In genomic region chr17:68613739-68614298, GRCh38 we compare ENCODE assay signal across 8 cellular contexts. TPM values are rescaled to one million over a fixed set of nuclear protein-coding genes. Genes with fewer than 3 reads are reported as not detected.
A peak's percentile ranks its signal among the peaks of the same experiment; 100 is the strongest.
DNase-seq lines count a peak whose midpoint lies in the region; ATAC-seq and TF ChIP-seq lines count a peak whose summit lies in the region.

No MANE protein-coding gene starts in this region.

- H3K4me3 ChIP-seq in BE2C (ENCODE audit: low read depth, low read length) (no peak overlapping the region), WI38 (ENCODE audit: low read depth, low read length) (no peak overlapping the region), suprapubic skin (no peak overlapping the region)

- DNase-seq in BE2C (peak; percentile 64), NCI-H2107 treated with DMSO at 0.1 percent for 48 hours (lab: John Stamatoyannopoulos, UW; ENCODE audit: unreplicated experiment) (peak; percentile 47), left ventricle myocardium superior (no peak), suprapubic skin (ENCODE audit: low spot score in 2 of 2) (no peak), C1 segment of cervical spinal cord (lab: John Stamatoyannopoulos, UW) (no peak)

- H3K27me3 ChIP-seq in BE2C (no peaks in the 10 kb centered on the region; the same call in 1 of the 2 replicates), suprapubic skin (no peaks in the 10 kb centered on the region)

- TF ChIP-seq CTCF in BE2C (IDR thresholded peaks at IDR 0.05; ENCODE audit: low read depth, low read length) (peak; percentile 84), WI38 (IDR thresholded peaks at IDR 0.05; ENCODE audit: low read depth, low read length) (peak; percentile 36; the same call in 1 of the 2 replicates), suprapubic skin (IDR thresholded peaks at IDR 0.05) (peak; percentile 7 to 49)

- H3K9me3 ChIP-seq in BE2C = no peaks in the 10 kb centered on the region
- peaks cover 11% of the 10 kb centered on the region for H3K9me3 ChIP-seq in suprapubic skin

- no peak overlapping the region for H3K27ac ChIP-seq in suprapubic skin

- WGBS in suprapubic skin = 51% methylated on average over 5 of the region's 5 CpGs

- ATAC-seq in GM18868 (IDR thresholded peaks at IDR 0.05; ENCODE audit: unreplicated experiment) (peak; percentile 43), left ventricle myocardium superior (peak; percentile 81), HG03571 (IDR thresholded peaks at IDR 0.05; ENCODE audit: unreplicated experiment) (no peak)

- TF ChIP-seq POLR2A in suprapubic skin (IDR thresholded peaks at IDR 0.05) = no peak

- no peaks in the 10 kb centered on the region for H3K36me3 ChIP-seq in BE2C
- H3K36me3 ChIP-seq in suprapubic skin = no peaks in the 10 kb centered on the region

- no peak for TF ChIP-seq EP300 in suprapubic skin (IDR thresholded peaks at IDR 0.05)

- H3K4me1 ChIP-seq in BE2C = no peaks in the 10 kb centered on the region
- H3K4me1 ChIP-seq in suprapubic skin = no peaks in the 10 kb centered on the region

- intact Hi-C loops in left ventricle myocardium superior (cut with micrococcal nuclease) = no loop called here

RNA-seq across cellular contexts. Expression of gene FAM20A, which starts 12.7 kb away (rescaled TPM):
- 1.3 TPM for polyA plus RNA-seq in BE2C (2012; ENCODE audit: insufficient read depth, insufficient read length, low read depth)
- total RNA-seq in left ventricle myocardium superior (7.6 TPM), suprapubic skin (1 to 10 TPM in 3 of 4 donors, under 1 TPM in 1; 0.78 to 6.4 (median 4.7) TPM)

Comparison
In these comparisons a context has a peak if more than half of its experiments do, and no peak if none do; other contexts are left out.
1. DNase-seq: peak in BE2C (single experiment) and NCI-H2107 treated with DMSO at 0.1 percent for 48 hours (single experiment); none in left ventricle myocardium superior (single experiment), suprapubic skin (0 of 2) and C1 segment of cervical spinal cord (0 of 14).
2. CTCF ChIP-seq: peak in every context shown above with its lines; median percentile 84 in BE2C; 36 in WI38; 28 in suprapubic skin.